Comparison of ENCODE assay signal across 24 cellular contexts in genomic region chr6:107646776-107647438, GRCh38.
"Had no signal": no experiment of that assay in that cellular context is flagged by ENCODE, and none has a peak within 500 bp of the region (broad histone marks: within the 10 kb centered on the region; RNA-seq: fewer than 3 reads in every experiment).

No MANE protein-coding gene starts in this region.

- H3K36me3 ChIP-seq: breast epithelium, esophagus squamous epithelium, neural progenitor cell, sigmoid colon, stomach, suprapubic skin, tibial artery, WERI-Rb-1 had no signal

- H3K27ac ChIP-seq: breast epithelium, epithelial cell of prostate, esophagus squamous epithelium, neural progenitor cell, stomach, suprapubic skin, tibial artery, WERI-Rb-1 had no signal

- DNase-seq: activated CD4-positive, alpha-beta T cell treated with anti-CD3 and anti-CD28 coated beads for 1 hour; activated CD4-positive, alpha-beta T cell treated with anti-CD3 and anti-CD28 coated beads, Interleukin-2, amount 50 U/mL, for 1 hour; activated CD8-positive, alpha-beta memory T cell treated with anti-CD3 and anti-CD28 coated beads, Interleukin-2, amount 10 ng/mL, durations not matched to agents 7 days and 5 days; activated CD8-positive, alpha-beta T cell treated with anti-CD3 and anti-CD28 coated beads for 36 hours; activated naive CD8-positive, alpha-beta T cell treated with anti-CD3 and anti-CD28 coated beads, Interleukin-2, amount 50 U/mL, for 24 hours; activated T-cell treated with anti-CD3 and anti-CD28 coated beads, Interleukin-2, amount 50 U/mL, for 48 hours; esophagus squamous epithelium; foreskin melanocyte; naive thymus-derived CD8-positive, alpha-beta T cell; sigmoid colon; SK-N-SH; stimulated activated CD4-positive, alpha-beta T cell treated with anti-CD3 and anti-CD28 coated beads, Interleukin-1b, Interleukin-23, amount 100 ng/mL, for 48 hours; stimulated activated naive B cell treated with anti-CD40 and anti-IgM and Interleukin-4, amounts not matched to agents 10 μg/mL and 1 μg/mL and 100 μg/mL, for 72 hours; SW 1271; T1000; WERI-Rb-1 had no signal

- H3K4me1 ChIP-seq: breast epithelium had no signal

- H3K4me3 ChIP-seq: breast epithelium, esophagus squamous epithelium, neural progenitor cell, sigmoid colon, smooth muscle cell, stomach, suprapubic skin, tibial artery had no signal

- H3K4me2 ChIP-seq: neural progenitor cell, SK-N-SH, smooth muscle cell had no signal

- ATAC-seq: activated CD8-positive, alpha-beta memory T cell treated with anti-CD3 and anti-CD28 coated beads, Interleukin-2, amount 10 ng/mL, durations not matched to agents 7 days and 5 days; activated CD8-positive, alpha-beta T cell treated with anti-CD3 and anti-CD28 coated beads for 36 hours; activated naive CD8-positive, alpha-beta T cell treated with anti-CD3 and anti-CD28 coated beads, Interleukin-2, amount 50 U/mL, for 24 hours; naive thymus-derived CD8-positive, alpha-beta T cell; stimulated activated naive B cell treated with anti-CD40 and anti-IgM and Interleukin-4, amounts not matched to agents 10 μg/mL and 1 μg/mL and 100 μg/mL, for 72 hours had no signal

- H3K9ac ChIP-seq: neural progenitor cell, SK-N-SH had no signal

- H2AFZ ChIP-seq: neural progenitor cell had no signal

- FAIRE-seq: islet of Langerhans had no signal

- H3K9me3 ChIP-seq: breast epithelium, esophagus squamous epithelium, sigmoid colon, SK-N-SH, stomach, suprapubic skin had no signal

- H3K27me3 ChIP-seq: breast epithelium, esophagus squamous epithelium, neural progenitor cell, sigmoid colon, stomach, suprapubic skin, tibial artery had no signal
